In the genomic region with DNA sequence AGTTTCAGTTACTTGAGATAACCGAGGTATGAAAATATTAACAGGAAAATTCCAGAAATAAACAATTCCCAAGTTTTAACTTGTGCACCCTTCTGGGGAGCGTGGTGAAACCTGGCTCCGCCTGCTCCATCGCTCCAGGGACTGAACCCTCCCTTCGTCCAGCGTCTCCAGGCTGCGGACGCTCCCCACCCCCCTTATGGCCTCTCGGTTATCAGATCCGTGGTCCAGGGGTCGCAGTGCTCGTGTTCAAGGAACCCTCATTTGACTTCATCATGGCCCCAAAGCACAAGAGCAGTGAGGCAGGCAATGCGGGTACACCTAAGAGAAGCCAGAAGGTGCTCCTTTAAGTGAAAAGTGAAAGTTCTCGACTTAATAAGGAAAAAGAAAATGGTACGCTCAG, we compare ENCODE assay signal across 24 cellular contexts.
DNase-seq lines count a peak whose midpoint lies in the region; ATAC-seq and TF ChIP-seq lines count a peak whose summit lies in the region.
"Had no signal": no experiment of that assay in that cellular context is flagged by ENCODE, and none has a peak within 500 bp of the region (broad histone marks: within the 10 kb centered on the region; RNA-seq: fewer than 3 reads in every experiment).

No MANE protein-coding gene starts in this region.

- no peak for TF ChIP-seq CTCF in prostate gland (IDR thresholded peaks at IDR 0.05)

- H3K27ac ChIP-seq in ACC112 (ENCODE audit: low read depth, low read length), result no peak overlapping the region
- peak overlapping the region in 1 of 2 donors; percentile 44 for H3K27ac ChIP-seq in prostate gland
- H3K27ac ChIP-seq: A549, skin epidermis had no signal

- no peak overlapping the region for H3K4me3 Mint-ChIP-seq in stimulated activated naive CD8-positive, alpha-beta T cell treated with anti-CD3 and anti-CD28 coated beads, Interleukin-15, amount 100 ng/mL, for 72 hours
- H3K4me3 Mint-ChIP-seq: activated B cell treated with CpG ODN at 0.5 μM for 24 hours; activated CD4-positive, alpha-beta memory T cell treated with anti-CD3 and anti-CD28 coated beads for 36 hours; activated naive CD4-positive, alpha-beta T cell treated with anti-CD3 and anti-CD28 coated beads, Interleukin-2, amount 10 ng/mL, durations not matched to agents 7 days and 5 days; CD14-positive monocyte; effector memory CD8-positive, alpha-beta T cell; naive B cell had no signal

- intact Hi-C loops in prostate gland (cut with DNase I), result no loop called here

- no peak for TF ChIP-seq POLR2A in prostate gland (IDR thresholded peaks at IDR 0.05)

- H3K9me3 ChIP-seq in adipocyte (ENCODE audit: control insufficient read depth, low read length), result no peaks in the 10 kb centered on the region
- H3K9me3 ChIP-seq in prostate gland, result no peaks in the 10 kb centered on the region
- H3K9me3 ChIP-seq: A549, SK-N-SH had no signal

- H3K4me1 Mint-ChIP-seq in stimulated activated naive CD8-positive, alpha-beta T cell treated with anti-CD3 and anti-CD28 coated beads, Interleukin-15, amount 100 ng/mL, for 72 hours, result peaks cover 4% of the 10 kb centered on the region

- ATAC-seq in stimulated activated naive CD8-positive, alpha-beta T cell treated with anti-CD3 and anti-CD28 coated beads, Interleukin-15, amount 100 ng/mL, for 72 hours, result no peak
- ATAC-seq: A549; effector memory CD8-positive, alpha-beta T cell; HCT116 had no signal

- H3K36me3 ChIP-seq in ACC112 (ENCODE audit: insufficient read depth, low read length) (no peaks in the 10 kb centered on the region), adipocyte (ENCODE audit: control insufficient read depth, insufficient read depth, low read length, severe bottlenecking) (no peaks in the 10 kb centered on the region), prostate gland (no peaks in the 10 kb centered on the region)

- no peak overlapping the region for H3K27ac Mint-ChIP-seq in stimulated activated naive CD8-positive, alpha-beta T cell treated with anti-CD3 and anti-CD28 coated beads, Interleukin-15, amount 100 ng/mL, for 72 hours
- H3K27ac Mint-ChIP-seq: activated B cell treated with CpG ODN at 0.5 μM for 24 hours; activated CD4-positive, alpha-beta memory T cell treated with anti-CD3 and anti-CD28 coated beads for 36 hours; activated naive CD4-positive, alpha-beta T cell treated with anti-CD3 and anti-CD28 coated beads, Interleukin-2, amount 10 ng/mL, durations not matched to agents 7 days and 5 days; effector memory CD8-positive, alpha-beta T cell; naive B cell had no signal

- H3K27me3 Mint-ChIP-seq in stimulated activated naive CD8-positive, alpha-beta T cell treated with anti-CD3 and anti-CD28 coated beads, Interleukin-15, amount 100 ng/mL, for 72 hours, result no peaks in the 10 kb centered on the region
- H3K27me3 Mint-ChIP-seq: activated B cell treated with CpG ODN at 0.5 μM for 24 hours; activated CD4-positive, alpha-beta memory T cell treated with anti-CD3 and anti-CD28 coated beads for 36 hours; activated naive CD4-positive, alpha-beta T cell treated with anti-CD3 and anti-CD28 coated beads, Interleukin-2, amount 10 ng/mL, durations not matched to agents 7 days and 5 days; effector memory CD8-positive, alpha-beta T cell; naive B cell had no signal

- H3K27me3 ChIP-seq in ACC112 (ENCODE audit: insufficient read depth, low read length) (no peaks in the 10 kb centered on the region), adipocyte (replicated peaks; ENCODE audit: control insufficient read depth, insufficient read depth, low read length) (no peaks in the 10 kb centered on the region), prostate gland (replicated peaks; ENCODE audit: insufficient read depth) (no peaks in the 10 kb centered on the region)

- DNase-seq in adipocyte (ENCODE audit: low read depth) (no peak), islet precursor cell (peak; percentile 37), prostate gland (ENCODE audit: low spot score) (no peak), DMS114 treated with DMSO at 0.1 percent for 48 hours (lab: John Stamatoyannopoulos, UW; ENCODE audit: unreplicated experiment) (no peak), KBM-7 (no peak)
- no peak for DNase-seq in stimulated activated naive CD8-positive, alpha-beta T cell treated with anti-CD3 and anti-CD28 coated beads, Interleukin-15, amount 100 ng/mL, for 72 hours
- DNase-seq in activated naive CD4-positive, alpha-beta T cell (lab: John Stamatoyannopoulos, UW), result no peak
- DNase-seq: activated B cell treated with CpG ODN at 0.5 μM for 24 hours; activated CD4-positive, alpha-beta memory T cell treated with anti-CD3 and anti-CD28 coated beads for 36 hours; activated naive CD4-positive, alpha-beta T cell treated with anti-CD3 and anti-CD28 coated beads, Interleukin-2, amount 10 ng/mL, durations not matched to agents 7 days and 5 days; anterior cingulate cortex; cerebellar nuclear complex; effector memory CD8-positive, alpha-beta T cell; naive B cell; NCI-H1105 treated with DMSO at 0.1 percent for 48 hours; NCI-H446 treated with DMSO at 0.1 percent for 48 hours; NK-92 treated with Interleukin-12 subunit alpha and Interleukin-12 subunit beta, amount 100 ng/mL, for 24 hours; SK-N-SH; T-helper 9 cell had no signal

- in situ Hi-C loops in KBM-7 (cut with MboI; ENCODE audit: low pct_unique_long_range_greater_than_20kb, low sequenced_read_pairs), result no loop called here

- H3K9me3 Mint-ChIP-seq in stimulated activated naive CD8-positive, alpha-beta T cell treated with anti-CD3 and anti-CD28 coated beads, Interleukin-15, amount 100 ng/mL, for 72 hours, result no peaks in the 10 kb centered on the region
- H3K9me3 Mint-ChIP-seq: activated naive CD4-positive, alpha-beta T cell treated with anti-CD3 and anti-CD28 coated beads, Interleukin-2, amount 10 ng/mL, durations not matched to agents 7 days and 5 days; CD14-positive monocyte; effector memory CD8-positive, alpha-beta T cell had no signal

- H3K4me3 ChIP-seq in ACC112 (ENCODE audit: low read depth, low read length) (peak overlapping the region; percentile 69), adipocyte (ENCODE audit: low read length) (peak overlapping the region; percentile 50), prostate gland (peak overlapping the region; percentile 22 to 24)
- H3K4me3 ChIP-seq: A549, skin epidermis had no signal

- no peaks in the 10 kb centered on the region for H3K79me2 ChIP-seq in ACC112 (ENCODE audit: control insufficient read depth, insufficient read depth, low read length, unreplicated experiment)

- peaks cover 14% of the 10 kb centered on the region for H3K4me1 ChIP-seq in ACC112 (ENCODE audit: control insufficient read depth, insufficient read depth, low read length, unreplicated experiment)
- H3K4me1 ChIP-seq in adipocyte (ENCODE audit: control insufficient read depth, insufficient read depth, low read length), result peaks cover 19% of the 10 kb centered on the region
- H3K4me1 ChIP-seq in prostate gland (replicated peaks), result no peaks in the 10 kb centered on the region
- H3K4me1 ChIP-seq: A549 had no signal

- H2AFZ ChIP-seq in ACC112 (ENCODE audit: low read length, unreplicated experiment), result no peak overlapping the region

- H3K9ac ChIP-seq in adipocyte (ENCODE audit: low read length), result no peak overlapping the region
- H3K9ac ChIP-seq: SK-N-SH had no signal

- WGBS in prostate gland, result 25% methylated on average over 15 of the region's 15 CpGs
